In genomic region chr18:34467059-34467458, GRCh38 we compare ENCODE assay signal across 18 cellular contexts.
DNase-seq lines count a peak whose midpoint lies in the region; ATAC-seq and TF ChIP-seq lines count a peak whose summit lies in the region.
"Had no signal": no experiment of that assay in that cellular context is flagged by ENCODE, and none has a peak within 500 bp of the region (broad histone marks: within the 10 kb centered on the region; RNA-seq: fewer than 3 reads in every experiment).

No MANE protein-coding gene starts in this region.

- BruUV-seq in MCF 10A (replicated peaks; lab: Mats Ljungman, UMichigan), result no TSS peak

- H3K4me1 Mint-ChIP-seq in MCF 10A (ENCODE audit: insufficient read depth, unreplicated experiment), result no peaks in the 10 kb centered on the region
- H3K4me1 Mint-ChIP-seq: activated CD4-positive, alpha-beta T cell treated with anti-CD3 and anti-CD28 coated beads, Interleukin-2, amount 10 ng/mL, durations not matched to agents 24 days and 14 days; CD4-positive, alpha-beta memory T cell; T-helper 17 cell had no signal

- no peaks in the 10 kb centered on the region for H3K27me3 Mint-ChIP-seq in MCF 10A (ENCODE audit: insufficient read depth, unreplicated experiment)
- H3K27me3 Mint-ChIP-seq: activated CD4-positive, alpha-beta T cell treated with anti-CD3 and anti-CD28 coated beads, Interleukin-2, amount 10 ng/mL, durations not matched to agents 24 days and 14 days; CD4-positive, alpha-beta memory T cell; T-helper 17 cell had no signal

- no peak overlapping the region for H3K27ac ChIP-seq in breast epithelium
- H3K27ac ChIP-seq: pancreas, thoracic aorta had no signal

- DNase-seq in MCF 10A (ENCODE audit: unreplicated experiment) (peak; percentile 26), breast epithelium (ENCODE audit: low spot score in 2 of 2) (no peak), OCI-M1 (lab: John Stamatoyannopoulos, UW) (peak; percentile 42), NCI-H1105 treated with DMSO at 0.1 percent for 48 hours (lab: John Stamatoyannopoulos, UW) (no peak), GM10248 (ENCODE audit: extremely low spot score) (no peak)
- no peak for DNase-seq in stimulated activated CD4-positive, alpha-beta T cell treated with anti-CD3 and anti-CD28 coated beads, Interleukin-4, amount 100 ng/mL, for 4 hours
- DNase-seq: 8988T; activated CD4-positive, alpha-beta T cell treated with anti-CD3 and anti-CD28 coated beads, Interleukin-2, amount 10 ng/mL, durations not matched to agents 24 days and 14 days; aorta; CD4-positive, alpha-beta memory T cell; effector memory CD4-positive, alpha-beta T cell; NCI-H1092; pancreas; T-helper 17 cell had no signal

- intact Hi-C loops in MCF 10A (cut with micrococcal nuclease), result no loop called here
- intact Hi-C loops in breast epithelium (cut with DNase I; ENCODE audit: low total_unique reads), result no loop called here

- CTCF ChIA-PET in MCF 10A (lab: Yijun Ruan, JAX) (no interaction called here), GM10248 (lab: Yijun Ruan, JAX) (no interaction called here)

- POLR2A ChIA-PET in MCF 10A (lab: Yijun Ruan, JAX), result no interaction called here
- POLR2A ChIA-PET in GM10248 (lab: Yijun Ruan, JAX), result no interaction called here

- H3K9me3 Mint-ChIP-seq in MCF 10A (ENCODE audit: unreplicated experiment), result peaks cover 14% of the 10 kb centered on the region
- H3K9me3 Mint-ChIP-seq: activated T-helper 1 cell treated with anti-CD3 and anti-CD28 coated beads, Interleukin-12 subunit alpha, Interleukin-12 subunit beta, Interleukin-2, Interleukin-4 antibody, amounts not matched to agents 30 ng/mL and 10 ng/mL and 1 ng/mL, durations not matched to agents 14 hours and 24 hours and 36 hours had no signal

- H3K36me3 Mint-ChIP-seq in MCF 10A (ENCODE audit: insufficient read depth, unreplicated experiment), result peaks cover 6% of the 10 kb centered on the region
- H3K36me3 Mint-ChIP-seq: CD4-positive, alpha-beta memory T cell had no signal

- ATAC-seq in HG03060 (IDR thresholded peaks at IDR 0.05; ENCODE audit: low read depth, unreplicated experiment), result peak; percentile 67
- no peak for ATAC-seq in GM21576 (IDR thresholded peaks at IDR 0.05; ENCODE audit: unreplicated experiment)
- ATAC-seq: pancreas, T-helper 17 cell had no signal

- H3K27me3 ChIP-seq in breast epithelium, result no peaks in the 10 kb centered on the region
- H3K27me3 ChIP-seq: pancreas had no signal

- no peak overlapping the region for H3K27ac Mint-ChIP-seq in MCF 10A (ENCODE audit: low read depth, unreplicated experiment)
- H3K27ac Mint-ChIP-seq: activated CD4-positive, alpha-beta T cell treated with anti-CD3 and anti-CD28 coated beads, Interleukin-2, amount 10 ng/mL, durations not matched to agents 24 days and 14 days; activated T-helper 1 cell treated with anti-CD3 and anti-CD28 coated beads, Interleukin-12 subunit alpha, Interleukin-12 subunit beta, Interleukin-2, Interleukin-4 antibody, amounts not matched to agents 30 ng/mL and 10 ng/mL and 1 ng/mL, durations not matched to agents 14 hours and 24 hours and 36 hours; CD4-positive, alpha-beta memory T cell; T-helper 17 cell had no signal

- H3K9me3 ChIP-seq in breast epithelium, result no peaks in the 10 kb centered on the region
- H3K9me3 ChIP-seq: pancreas, thoracic aorta had no signal

- H3K36me3 ChIP-seq in breast epithelium, result no peaks in the 10 kb centered on the region
- H3K36me3 ChIP-seq: pancreas, thoracic aorta had no signal

- H3K4me3 Mint-ChIP-seq in MCF 10A (ENCODE audit: unreplicated experiment), result no peak overlapping the region
- H3K4me3 Mint-ChIP-seq: activated CD4-positive, alpha-beta T cell treated with anti-CD3 and anti-CD28 coated beads, Interleukin-2, amount 10 ng/mL, durations not matched to agents 24 days and 14 days; activated T-helper 1 cell treated with anti-CD3 and anti-CD28 coated beads, Interleukin-12 subunit alpha, Interleukin-12 subunit beta, Interleukin-2, Interleukin-4 antibody, amounts not matched to agents 30 ng/mL and 10 ng/mL and 1 ng/mL, durations not matched to agents 14 hours and 24 hours and 36 hours; CD4-positive, alpha-beta memory T cell; T-helper 17 cell had no signal

- no peak overlapping the region for H3K4me3 ChIP-seq in breast epithelium
- H3K4me3 ChIP-seq: pancreas, thoracic aorta had no signal

- TF ChIP-seq CTCF in MCF 10A (IDR thresholded peaks at IDR 0.05; ENCODE audit: unreplicated experiment) (no peak), breast epithelium (IDR thresholded peaks at IDR 0.05) (no peak), GM10248 (IDR thresholded peaks at IDR 0.05; ENCODE audit: control extremely low read depth, extremely low read depth, low read depth, missing control alignments) (no peak)

- no peak for TF ChIP-seq POLR2A in breast epithelium (IDR thresholded peaks at IDR 0.05)

- no peaks in the 10 kb centered on the region for H3K4me1 ChIP-seq in breast epithelium
- H3K4me1 ChIP-seq: pancreas had no signal

Comparison
In these comparisons a context has a peak if more than half of its experiments do, and no peak if none do; other contexts are left out.
1. DNase-seq: peak in MCF 10A (single experiment) and OCI-M1 (single experiment); none in breast epithelium (0 of 2), stimulated activated CD4-positive, alpha-beta T cell treated with anti-CD3 and anti-CD28 coated beads, Interleukin-4, amount 100 ng/mL, for 4 hours (0 of 2), NCI-H1105 treated with DMSO at 0.1 percent for 48 hours (single experiment) and GM10248 (single experiment).